ENCODE assay signal across 8 cellular contexts in genomic region chr9:34500623-34501267, GRCh38. TPM values are rescaled to one million over a fixed set of nuclear protein-coding genes. Genes with fewer than 3 reads are reported as not detected.
DNase-seq lines count a peak whose midpoint lies in the region; ATAC-seq and TF ChIP-seq lines count a peak whose summit lies in the region.

No MANE protein-coding gene starts in this region.

- H3K9me3 ChIP-seq in sigmoid colon = no peaks in the 10 kb centered on the region

- ATAC-seq in SK-N-SH treated with all-trans-retinoic acid at 6 μM for 48 hours (peak; percentile 75), left cardiac atrium (peak in 1 of 2 donors; percentile 53), HG02588 (IDR thresholded peaks at IDR 0.05; ENCODE audit: unreplicated experiment) (no peak)

- no peaks in the 10 kb centered on the region for H3K4me1 Mint-ChIP-seq in activated naive CD4-positive, alpha-beta T cell treated with anti-CD3 and anti-CD28 coated beads, Interleukin-2, amount 10 ng/mL, durations not matched to agents 7 days and 5 days

- H3K27me3 Mint-ChIP-seq in activated naive CD4-positive, alpha-beta T cell treated with anti-CD3 and anti-CD28 coated beads, Interleukin-2, amount 10 ng/mL, durations not matched to agents 7 days and 5 days = peaks cover 21% of the 10 kb centered on the region

- no peaks in the 10 kb centered on the region for H3K36me3 Mint-ChIP-seq in activated naive CD4-positive, alpha-beta T cell treated with anti-CD3 and anti-CD28 coated beads, Interleukin-2, amount 10 ng/mL, durations not matched to agents 7 days and 5 days

- CTCF ChIA-PET in activated naive CD4-positive, alpha-beta T cell treated with anti-CD3 and anti-CD28 coated beads, Interleukin-2, amount 10 ng/mL, durations not matched to agents 7 days and 5 days (lab: Charles Lee) = interaction anchor here (0.8 to 3.4 kb wide), 20 partner anchors 10 to 169 kb away, joined by 3 to 55 read pairs (median 4); partner anchors contain the start of gene DCTN3

- DNase-seq in DMS79 treated with DMSO at 0.1 percent for 48 hours (lab: John Stamatoyannopoulos, UW) (peak; percentile 78), left cardiac atrium (peak; percentile 47), sigmoid colon (no peak), amniotic stem cell (lab: John Stamatoyannopoulos, UW) (no peak)
- peak; percentile 80 for DNase-seq in activated naive CD4-positive, alpha-beta T cell treated with anti-CD3 and anti-CD28 coated beads, Interleukin-2, amount 10 ng/mL, durations not matched to agents 7 days and 5 days

- TF ChIP-seq RAD21 in Ishikawa (IDR thresholded peaks at IDR 0.05; ENCODE audit: low read depth) = peak; percentile 89

- intact Hi-C loops in left cardiac atrium (cut with DNase I) = loop anchor here (2.0 to 10.0 kb wide), 4 partner anchors 92 to 166 kb away; no protein-coding TSS in a partner anchor
- intact Hi-C loops in sigmoid colon (cut with DNase I) = loop anchor here (2.0 to 5.0 kb wide), 6 partner anchors 43 to 168 kb away; partner anchors contain the start of genes DNAI1 and FAM219A

- 1 to 3% methylated on average over 6 of the region's 6 CpGs for WGBS in sigmoid colon, 2 donors

- no peak for TF ChIP-seq POLR2A in sigmoid colon (IDR thresholded peaks at IDR 0.05)

- peaks cover 0 to 29% (median 25%) of the 10 kb centered on the region in 4 donors for H3K4me1 ChIP-seq in sigmoid colon

- H3K27me3 ChIP-seq in sigmoid colon = no peaks in the 10 kb centered on the region

- H3K27ac Mint-ChIP-seq in activated naive CD4-positive, alpha-beta T cell treated with anti-CD3 and anti-CD28 coated beads, Interleukin-2, amount 10 ng/mL, durations not matched to agents 7 days and 5 days = no peak overlapping the region

- H3K4me3 Mint-ChIP-seq in activated naive CD4-positive, alpha-beta T cell treated with anti-CD3 and anti-CD28 coated beads, Interleukin-2, amount 10 ng/mL, durations not matched to agents 7 days and 5 days = no peak overlapping the region

- H3K4me3 ChIP-seq in sigmoid colon = no peak overlapping the region

- no peak for TF ChIP-seq EP300 in Ishikawa (IDR thresholded peaks at IDR 0.05; ENCODE audit: borderline replicate concordance)
- TF ChIP-seq EP300 in sigmoid colon (IDR thresholded peaks at IDR 0.05) = no peak

- no peaks in the 10 kb centered on the region for H3K36me3 ChIP-seq in sigmoid colon

- no peak overlapping the region for H3K27ac ChIP-seq in sigmoid colon

- TF ChIP-seq CTCF in sigmoid colon (IDR thresholded peaks at IDR 0.05) = peak; percentile 73 to 98 (median 90)

- H3K9me3 Mint-ChIP-seq in activated naive CD4-positive, alpha-beta T cell treated with anti-CD3 and anti-CD28 coated beads, Interleukin-2, amount 10 ng/mL, durations not matched to agents 7 days and 5 days = no peaks in the 10 kb centered on the region

TF ChIP-seq in Ishikawa, 13 proteins besides CTCF, POLR2A, EP300 and RAD21:
- TF ChIP-seq USF1 (IDR thresholded peaks at IDR 0.05) (no peak), CEBPB (IDR thresholded peaks at IDR 0.05) (no peak), TEAD4 (IDR thresholded peaks at IDR 0.05) (no peak), TCF12 (IDR thresholded peaks at IDR 0.05; ENCODE audit: low read depth) (no peak), ZBTB7A (IDR thresholded peaks at IDR 0.05; ENCODE audit: low read depth) (no peak), TAF1 (IDR thresholded peaks at IDR 0.05; ENCODE audit: low read depth) (no peak), CREB1 (IDR thresholded peaks at IDR 0.05; ENCODE audit: low read depth) (no peak), NFIC (IDR thresholded peaks at IDR 0.05) (no peak), REST (IDR thresholded peaks at IDR 0.05; ENCODE audit: low read depth) (no peak), MAX (IDR thresholded peaks at IDR 0.05) (no peak)

TF ChIP-seq in SK-N-SH treated with all-trans-retinoic acid at 6 μM for 48 hours, 23 proteins besides CTCF, POLR2A, EP300 and RAD21:
- TF ChIP-seq POU6F1 (CRISPR knock-in tag; IDR thresholded peaks at IDR 0.05; ENCODE audit: borderline replicate concordance, low read depth) = no peak
- TF ChIP-seq ZFP3 (CRISPR knock-in tag; IDR thresholded peaks at IDR 0.05) = no peak
- TF ChIP-seq CSRNP3 (CRISPR knock-in tag; IDR thresholded peaks at IDR 0.05) = no peak
- TF ChIP-seq ZNF8 (CRISPR knock-in tag; IDR thresholded peaks at IDR 0.05) = no peak
- no peak for TF ChIP-seq RARB (CRISPR knock-in tag; IDR thresholded peaks at IDR 0.05)
- no peak for TF ChIP-seq ARNTL (CRISPR knock-in tag; IDR thresholded peaks at IDR 0.05; ENCODE audit: borderline replicate concordance, low read depth)
- TF ChIP-seq OSR1 (CRISPR knock-in tag; IDR thresholded peaks at IDR 0.05) = no peak
- no peak for TF ChIP-seq TOX (CRISPR knock-in tag; IDR thresholded peaks at IDR 0.05; ENCODE audit: borderline replicate concordance)
- no peak for TF ChIP-seq ZFP30 (CRISPR knock-in tag; IDR thresholded peaks at IDR 0.05)
- TF ChIP-seq ISL1 (CRISPR knock-in tag; IDR thresholded peaks at IDR 0.05) = no peak
- no peak for TF ChIP-seq ZC3H10 (CRISPR knock-in tag; IDR thresholded peaks at IDR 0.05)

RNA-seq across cellular contexts. Expression of gene ENHO, which starts 22.0 kb away (rescaled TPM):
- total RNA-seq in left cardiac atrium (under 1 TPM; 0.56 to 0.60 TPM), sigmoid colon (1 to 10 TPM in 1 of 4 donors, not detected in 3; 2.5 TPM)
- polyA plus RNA-seq in sigmoid colon = 1 to 10 TPM; 1.9 to 7.4 (median 6.0) TPM

RNA-seq across cellular contexts. Expression of gene DNAI1, which starts 42.1 kb away (rescaled TPM):
- total RNA-seq in left cardiac atrium = under 1 TPM in 1 of 2 donors, not detected in 1; 0.29 TPM
- under 1 TPM in 1 of 4 donors, not detected in 3; under 0.01 TPM for total RNA-seq in sigmoid colon
- polyA plus RNA-seq in sigmoid colon = under 1 TPM in 1 of 3 donors, not detected in 2; 0.01 TPM

RNA-seq across cellular contexts. Expression of gene FAM219A, which starts 42.4 kb away (rescaled TPM):
- total RNA-seq in left cardiac atrium (10 to 100 TPM; 22.7 to 27.9 TPM), sigmoid colon (10 to 100 TPM in 1 of 4 donors, 1 to 10 TPM in 3; 7.4 to 10.2 (median 8.8) TPM)
- 1 to 10 TPM; 3.0 to 7.9 (median 3.2) TPM for polyA plus RNA-seq in sigmoid colon

Comparison
In these comparisons a context has a peak if more than half of its experiments do, and no peak if none do; other contexts are left out.
1. DNase-seq: peak in DMS79 treated with DMSO at 0.1 percent for 48 hours (single experiment), activated naive CD4-positive, alpha-beta T cell treated with anti-CD3 and anti-CD28 coated beads, Interleukin-2, amount 10 ng/mL, durations not matched to agents 7 days and 5 days (single experiment) and left cardiac atrium (single experiment); none in sigmoid colon (single experiment) and amniotic stem cell (single experiment).